In the genomic region with DNA sequence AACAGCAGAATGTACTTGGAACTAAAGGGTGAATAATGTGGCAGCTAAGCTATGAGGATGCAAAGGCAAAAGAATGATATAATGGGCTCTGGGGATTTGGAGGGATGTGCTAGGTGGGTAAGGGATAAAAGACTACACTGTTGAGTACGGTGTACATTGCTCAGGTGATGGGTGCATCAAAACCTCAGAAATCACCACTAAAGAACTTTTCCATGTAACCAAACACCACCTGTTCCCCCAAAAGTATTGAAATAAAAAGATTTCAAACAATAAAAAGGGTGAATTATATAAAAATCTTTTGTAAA, we compare ENCODE assay signal across 1 cellular context.
TF ChIP-seq lines count a peak whose summit lies in the region.

No MANE protein-coding gene starts in this region.

TF ChIP-seq in K562, 482 proteins besides CTCF, POLR2A, EP300 and RAD21:
- TF ChIP-seq XRCC3 (IDR thresholded peaks at IDR 0.05) = peak; percentile 48; the same call in 1 of the 2 replicates
- peak; percentile 78 for TF ChIP-seq ZFP1 (CRISPR knock-in tag; IDR thresholded peaks at IDR 0.05)
- TF ChIP-seq EHMT2 (IDR thresholded peaks at IDR 0.05) = 0 out of 2 replicates have a peak, but pooled peaks have one; percentile 19
- TF ChIP-seq CREBBP (IDR thresholded peaks at IDR 0.05; ENCODE audit: low read depth, low read length) = no peak
- peak in 1 of 2 experiments; percentile 59; a peak in 2 of 4 replicates for TF ChIP-seq TRIM24 (IDR thresholded peaks at IDR 0.05)
- TF ChIP-seq ZNF280A (IDR thresholded peaks at IDR 0.05; ENCODE audit: low read depth, partially characterized antibody) = peak; percentile 84
- peak; percentile 0; the same call in 1 of the 2 replicates for TF ChIP-seq CBX5 (IDR thresholded peaks at IDR 0.05; ENCODE audit: borderline replicate concordance, low read depth)
- no peak for TF ChIP-seq CXXC5 (CRISPR knock-in tag; IDR thresholded peaks at IDR 0.05)
- no peak for TF ChIP-seq RFX7 (CRISPR knock-in tag; IDR thresholded peaks at IDR 0.05)
- TF ChIP-seq ZNF41 (CRISPR knock-in tag; conservative IDR thresholded peaks at IDR 0.05) = no peak
- peak in 1 of 2 experiments; percentile 46; a peak in 1 of 3 replicates for TF ChIP-seq CBX3 (IDR thresholded peaks at IDR 0.05; ENCODE audit: borderline replicate concordance in 1 of 2, low read length in 2 of 2)
- no peak for TF ChIP-seq ZNF253 (CRISPR knock-in tag; conservative IDR thresholded peaks at IDR 0.05)
- no peak for TF ChIP-seq ZNF507 (tag; conservative IDR thresholded peaks at IDR 0.05)
- no peak for TF ChIP-seq ZSCAN32 (CRISPR knock-in tag; IDR thresholded peaks at IDR 0.05)
- TF ChIP-seq CAMTA2 (CRISPR knock-in tag; conservative IDR thresholded peaks at IDR 0.05) = no peak
- TF ChIP-seq TRIM28 (IDR thresholded peaks at IDR 0.05) = peak; percentile 85
